ENCODE assay signal across 12 cellular contexts in the genomic region with DNA sequence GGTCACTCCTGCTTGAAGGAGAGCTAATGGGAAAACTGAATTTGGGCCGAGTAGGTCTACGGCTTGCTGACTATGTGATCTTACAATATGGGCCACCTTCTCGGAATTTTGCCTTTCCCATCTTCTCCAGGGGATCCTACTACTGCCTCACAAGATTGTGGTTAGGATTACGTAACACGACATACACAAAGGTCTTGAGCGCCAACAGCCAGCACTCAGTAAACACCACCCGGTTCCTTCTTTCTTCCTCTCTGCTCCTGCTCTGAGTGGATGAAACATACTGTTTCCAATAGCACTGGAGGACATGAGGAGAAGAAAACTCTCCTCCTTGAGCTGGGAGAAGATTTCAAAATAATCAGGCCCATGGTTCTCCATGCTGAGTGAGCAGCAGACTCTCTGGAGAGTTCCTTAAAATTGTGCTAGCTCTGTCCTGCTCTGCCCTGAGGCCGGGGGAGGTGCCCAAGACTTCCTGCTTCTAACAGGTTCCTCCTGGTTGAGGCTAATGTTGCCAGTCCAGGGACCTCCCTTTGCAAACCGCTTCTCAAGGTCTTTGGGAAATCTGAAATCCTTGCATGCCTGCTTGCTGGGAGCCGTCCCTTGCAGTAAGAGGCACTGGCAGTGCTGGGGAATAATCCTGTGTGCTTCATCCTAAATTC. TPM values are rescaled to one million over a fixed set of nuclear protein-coding genes. Genes with fewer than 3 reads are reported as not detected.
DNase-seq lines count a peak whose midpoint lies in the region; ATAC-seq lines count a peak whose summit lies in the region.
"Had no signal": no experiment of that assay in that cellular context is flagged by ENCODE, and none has a peak within 500 bp of the region (broad histone marks: within the 10 kb centered on the region; RNA-seq: fewer than 3 reads in every experiment).

No MANE protein-coding gene starts in this region.

- ATAC-seq in right cardiac atrium (peak; percentile 65 to 69), sciatic nerve (peak; percentile 70)
- no peak for ATAC-seq in stimulated activated naive B cell treated with anti-CD40 and anti-IgM and Interleukin-4, amounts not matched to agents 10 μg/mL and 1 μg/mL and 100 μg/mL, for 72 hours (replicated peaks)
- ATAC-seq: Panc1 had no signal

- no peak overlapping the region for H3K27ac ChIP-seq in right cardiac atrium (ENCODE audit: low read length)
- H3K27ac ChIP-seq: cardiac muscle cell, parathyroid adenoma had no signal

- H3K4me3 Mint-ChIP-seq in stimulated activated naive B cell treated with anti-CD40 and anti-IgM and Interleukin-4, amounts not matched to agents 10 μg/mL and 1 μg/mL and 100 μg/mL, for 72 hours: no peak overlapping the region

- no peaks in the 10 kb centered on the region for H3K9me3 ChIP-seq in right cardiac atrium (ENCODE audit: control insufficient read depth, low read length)

- no peaks in the 10 kb centered on the region for H3K27me3 ChIP-seq in right cardiac atrium (ENCODE audit: control insufficient read depth, insufficient read depth)
- H3K27me3 ChIP-seq: cardiac muscle cell had no signal

- intact Hi-C loops in right cardiac atrium (cut with DNase I): no loop called here
- intact Hi-C loops in sciatic nerve (cut with DNase I): no loop called here

- peaks cover 26 to 54% of the 10 kb centered on the region in 2 donors for H3K36me3 Mint-ChIP-seq in stimulated activated naive B cell treated with anti-CD40 and anti-IgM and Interleukin-4, amounts not matched to agents 10 μg/mL and 1 μg/mL and 100 μg/mL, for 72 hours

- H3K27me3 Mint-ChIP-seq in stimulated activated naive B cell treated with anti-CD40 and anti-IgM and Interleukin-4, amounts not matched to agents 10 μg/mL and 1 μg/mL and 100 μg/mL, for 72 hours: no peaks in the 10 kb centered on the region

- H3K4me1 ChIP-seq in right cardiac atrium (ENCODE audit: control insufficient read depth, insufficient read depth, low read length): no peaks in the 10 kb centered on the region
- H3K4me1 ChIP-seq: parathyroid adenoma had no signal

- H3K4me1 Mint-ChIP-seq in stimulated activated naive B cell treated with anti-CD40 and anti-IgM and Interleukin-4, amounts not matched to agents 10 μg/mL and 1 μg/mL and 100 μg/mL, for 72 hours: peaks cover 14% of the 10 kb centered on the region in 2 donors

- no peaks in the 10 kb centered on the region for H3K9me3 Mint-ChIP-seq in stimulated activated naive B cell treated with anti-CD40 and anti-IgM and Interleukin-4, amounts not matched to agents 10 μg/mL and 1 μg/mL and 100 μg/mL, for 72 hours

- no peak overlapping the region for H3K27ac Mint-ChIP-seq in stimulated activated naive B cell treated with anti-CD40 and anti-IgM and Interleukin-4, amounts not matched to agents 10 μg/mL and 1 μg/mL and 100 μg/mL, for 72 hours

- H3K4me3 ChIP-seq in right cardiac atrium (ENCODE audit: low read length): no peak overlapping the region
- H3K4me3 ChIP-seq: cardiac muscle cell had no signal

- peak; percentile 67 for DNase-seq in H4 (ENCODE audit: low spot score)
- peak; percentile 71 for DNase-seq in UCSD-AML1 (lab: John Stamatoyannopoulos, UW; ENCODE audit: unreplicated experiment)
- peak in 2 of 3 donors; percentile 74 to 79 for DNase-seq in right cardiac atrium
- DNase-seq in sciatic nerve (ENCODE audit: low spot score): no peak
- no peak for DNase-seq in T-helper 1 cell
- DNase-seq in foreskin melanocyte: no peak
- no peak for DNase-seq in NCI-H1694 treated with DMSO at 0.1 percent for 48 hours (lab: John Stamatoyannopoulos, UW)
- no peak for DNase-seq in stimulated activated naive B cell treated with anti-CD40 and anti-IgM and Interleukin-4, amounts not matched to agents 10 μg/mL and 1 μg/mL and 100 μg/mL, for 72 hours
- DNase-seq: DMS53 had no signal

- WGBS in right cardiac atrium: 70% methylated on average over 10 of the region's 10 CpGs

RNA-seq across cellular contexts. Expression of gene MX1, which starts 29.5 kb away (rescaled TPM):
- 38.8 and 39.6 TPM in 2 replicates for total RNA-seq in H4 (2014; rRNA removed; shearing (Covaris generic))
- total RNA-seq in right cardiac atrium (10 to 100 TPM; 15.0 to 37.5 (median 18.0) TPM), sciatic nerve (28.6 TPM)
- 12.7 TPM for polyA plus RNA-seq in right cardiac atrium
- total RNA-seq: cardiac muscle cell had no signal
- polyA plus RNA-seq: cardiac muscle cell had no signal

RNA-seq across cellular contexts. Expression of gene MX2, which starts 34.8 kb away (rescaled TPM):
- total RNA-seq in H4 (2014; rRNA removed; shearing (Covaris generic)): 36.7 and 38.6 TPM in 2 replicates
- total RNA-seq in right cardiac atrium: 10 to 100 TPM in 2 of 4 donors, 1 to 10 TPM in 2; 5.5 to 13.1 (median 10.6) TPM
- 6.2 TPM for polyA plus RNA-seq in right cardiac atrium
- 19.0 TPM for total RNA-seq in sciatic nerve

Comparison
In these comparisons a context has a peak if more than half of its experiments do, and no peak if none do; other contexts are left out.
1. DNase-seq: peak in H4 (single experiment), UCSD-AML1 (single experiment) and right cardiac atrium (2 of 3); none in sciatic nerve (single experiment), T-helper 1 cell (0 of 5), foreskin melanocyte (single experiment), NCI-H1694 treated with DMSO at 0.1 percent for 48 hours (single experiment) and stimulated activated naive B cell treated with anti-CD40 and anti-IgM and Interleukin-4, amounts not matched to agents 10 μg/mL and 1 μg/mL and 100 μg/mL, for 72 hours (single experiment).
2. ATAC-seq: peak in right cardiac atrium (2 of 2) and sciatic nerve (single experiment); none in stimulated activated naive B cell treated with anti-CD40 and anti-IgM and Interleukin-4, amounts not matched to agents 10 μg/mL and 1 μg/mL and 100 μg/mL, for 72 hours (0 of 2).